Comparison of ENCODE assay signal across 11 cellular contexts in the genomic region with DNA sequence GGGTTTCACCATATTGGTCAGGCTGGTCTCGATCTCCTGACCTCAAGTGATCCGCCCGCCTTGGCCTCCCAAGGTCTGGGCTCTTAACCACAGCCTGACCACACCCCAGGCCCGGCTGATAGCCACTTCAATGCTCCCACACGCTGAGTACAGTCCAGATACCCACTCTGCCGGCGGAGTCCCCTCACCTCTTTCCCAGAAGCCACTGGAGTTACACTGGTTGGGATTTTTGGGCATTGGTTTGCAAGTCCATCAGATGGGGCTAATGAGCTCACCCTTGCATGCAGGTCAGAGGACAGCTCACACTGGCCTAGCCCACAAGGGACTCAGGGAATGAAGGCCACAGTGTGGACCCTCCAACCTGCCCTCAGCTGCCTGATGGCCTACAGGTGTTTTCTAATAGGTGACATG.
A peak's percentile ranks its signal among the peaks of the same experiment; 100 is the strongest.
DNase-seq lines count a peak whose midpoint lies in the region; ATAC-seq and TF ChIP-seq lines count a peak whose summit lies in the region.
"Had no signal": no experiment of that assay in that cellular context is flagged by ENCODE, and none has a peak within 500 bp of the region (broad histone marks: within the 10 kb centered on the region; RNA-seq: fewer than 3 reads in every experiment).

No MANE protein-coding gene starts in this region.

- no TSS peak for BruUV-seq in Caco-2 (replicated peaks; lab: Mats Ljungman, UMichigan)

- H3K4me1 ChIP-seq in BLaER1 treated with 17β-estradiol and CSF1 and Interleukin-3, amounts not matched to agents 10 nM and 100 nM: peaks cover 88 to 100% (median 98%) of the 10 kb centered on the region in 10 experiments
- H3K4me1 ChIP-seq in Caco-2: no peaks in the 10 kb centered on the region
- H3K4me1 ChIP-seq in uterus: no peaks in the 10 kb centered on the region

- TF ChIP-seq CTCF in GM12873 (IDR thresholded peaks at IDR 0.05; ENCODE audit: insufficient read depth, low read depth, low read length, missing control alignments) (peak; percentile 17), Caco-2 (IDR thresholded peaks at IDR 0.05; ENCODE audit: insufficient read depth in 1 of 2, low read depth in 1 of 2, low read length in 1 of 2, severe bottlenecking in 1 of 2, unreplicated experiment in 1 of 2) (no peak), uterus (IDR thresholded peaks at IDR 0.05) (no peak)

- no peaks in the 10 kb centered on the region for H3K27me3 Mint-ChIP-seq in activated CD4-positive, alpha-beta memory T cell treated with anti-CD3 and anti-CD28 coated beads for 36 hours
- H3K27me3 Mint-ChIP-seq in memory B cell: no peaks in the 10 kb centered on the region
- H3K27me3 Mint-ChIP-seq in Caco-2 (ENCODE audit: insufficient read depth, unreplicated experiment): peaks cover 4% of the 10 kb centered on the region

- peak overlapping the region in 4 of 10 experiments; percentile 61 to 76 (median 74); a peak in 8 of 20 replicates for H3K4me3 ChIP-seq in BLaER1 treated with 17β-estradiol and CSF1 and Interleukin-3, amounts not matched to agents 10 nM and 100 nM
- H3K4me3 ChIP-seq in Caco-2 (ENCODE audit: low read depth, low read length) (no peak overlapping the region), uterus (no peak overlapping the region)

- no peaks in the 10 kb centered on the region for H3K9me3 ChIP-seq in BLaER1 treated with 17β-estradiol and CSF1 and Interleukin-3, amounts not matched to agents 10 nM and 100 nM (replicated peaks in 1 of 11)
- H3K9me3 ChIP-seq in Caco-2 (no peaks in the 10 kb centered on the region), uterus (no peaks in the 10 kb centered on the region)
- H3K9me3 ChIP-seq: breast epithelium had no signal

- H3K27ac ChIP-seq in BLaER1 treated with 17β-estradiol and CSF1 and Interleukin-3, amounts not matched to agents 10 nM and 100 nM: peak overlapping the region; percentile 96 to 100 (median 99)
- no peak overlapping the region for H3K27ac ChIP-seq in uterus
- H3K27ac ChIP-seq: RWPE1 had no signal

- peak overlapping the region; percentile 74 for H3K4me3 Mint-ChIP-seq in activated CD4-positive, alpha-beta memory T cell treated with anti-CD3 and anti-CD28 coated beads for 36 hours
- peak overlapping the region; percentile 86 for H3K4me3 Mint-ChIP-seq in memory B cell
- H3K4me3 Mint-ChIP-seq in Caco-2 (ENCODE audit: unreplicated experiment): no peak overlapping the region

- H3K36me3 ChIP-seq in BLaER1 treated with 17β-estradiol and CSF1 and Interleukin-3, amounts not matched to agents 10 nM and 100 nM: peaks cover 0 to 8% (median 0%) of the 10 kb centered on the region in 11 experiments; a peak in 2 of 22 replicates
- no peaks in the 10 kb centered on the region for H3K36me3 ChIP-seq in Caco-2 (ENCODE audit: control insufficient read depth, insufficient read depth, low read length)
- H3K36me3 ChIP-seq in uterus: no peaks in the 10 kb centered on the region
- H3K36me3 ChIP-seq: breast epithelium had no signal

- H3K36me3 Mint-ChIP-seq in activated CD4-positive, alpha-beta memory T cell treated with anti-CD3 and anti-CD28 coated beads for 36 hours: peaks cover 15% of the 10 kb centered on the region
- H3K36me3 Mint-ChIP-seq in memory B cell (peaks cover 20% of the 10 kb centered on the region), Caco-2 (ENCODE audit: insufficient read depth, unreplicated experiment) (no peaks in the 10 kb centered on the region)

- no peaks in the 10 kb centered on the region for H3K27me3 ChIP-seq in BLaER1 treated with 17β-estradiol and CSF1 and Interleukin-3, amounts not matched to agents 10 nM and 100 nM
- no peaks in the 10 kb centered on the region; the same call in 1 of the 2 replicates for H3K27me3 ChIP-seq in Caco-2 (replicated peaks; ENCODE audit: control insufficient read depth, insufficient read depth, low read length)
- no peaks in the 10 kb centered on the region for H3K27me3 ChIP-seq in uterus
- H3K27me3 ChIP-seq: breast epithelium had no signal

- peak overlapping the region; percentile 70 to 96 (median 94); a peak in 21 of 22 replicates for H3K9ac ChIP-seq in BLaER1 treated with 17β-estradiol and CSF1 and Interleukin-3, amounts not matched to agents 10 nM and 100 nM

- H3K4me2 ChIP-seq in BLaER1 treated with 17β-estradiol and CSF1 and Interleukin-3, amounts not matched to agents 10 nM and 100 nM: peak overlapping the region; percentile 92 to 100 (median 99)

- H4K20me1 ChIP-seq in BLaER1 treated with 17β-estradiol and CSF1 and Interleukin-3, amounts not matched to agents 10 nM and 100 nM: peaks cover 0 to 50% (median 9%) of the 10 kb centered on the region in 11 experiments; a peak in 7 of 22 replicates

- POLR2A ChIA-PET in activated CD4-positive, alpha-beta memory T cell treated with anti-CD3 and anti-CD28 coated beads for 36 hours (lab: Charles Lee): interaction anchor here (0.8 to 1.2 kb wide), 3 partner anchors 10 to 54 kb away, joined by 3 read pairs; no protein-coding TSS in a partner anchor
- POLR2A ChIA-PET in Caco-2 (lab: Charles Lee): no interaction called here

- CTCF ChIA-PET in activated CD4-positive, alpha-beta memory T cell treated with anti-CD3 and anti-CD28 coated beads for 36 hours (lab: Charles Lee): interaction anchor here (1.1 to 7.3 kb wide), 3 partner anchors 14 to 306 kb away, joined by 3 to 71 read pairs (median 8); no protein-coding TSS in a partner anchor
- CTCF ChIA-PET in Caco-2 (lab: Charles Lee): no interaction called here

- H3K9me3 Mint-ChIP-seq in activated CD4-positive, alpha-beta memory T cell treated with anti-CD3 and anti-CD28 coated beads for 36 hours: no peaks in the 10 kb centered on the region
- no peaks in the 10 kb centered on the region for H3K9me3 Mint-ChIP-seq in memory B cell
- no peaks in the 10 kb centered on the region for H3K9me3 Mint-ChIP-seq in Caco-2 (ENCODE audit: unreplicated experiment)

- DNase-seq in activated CD4-positive, alpha-beta memory T cell treated with anti-CD3 and anti-CD28 coated beads for 36 hours: no peak
- DNase-seq in memory B cell (ENCODE audit: low spot score in 2 of 2): no peak
- DNase-seq in Caco-2: no peak
- no peak for DNase-seq in uterus
- DNase-seq: activated CD4-positive, alpha-beta T cell treated with anti-CD3 and anti-CD28 coated beads for 1 hour had no signal

- no peak for TF ChIP-seq POLR2A in uterus (IDR thresholded peaks at IDR 0.05)

- H3K4me1 Mint-ChIP-seq in activated CD4-positive, alpha-beta memory T cell treated with anti-CD3 and anti-CD28 coated beads for 36 hours (ENCODE audit: low read depth): peaks cover 72% of the 10 kb centered on the region
- H3K4me1 Mint-ChIP-seq in memory B cell (peaks cover 72% of the 10 kb centered on the region), Caco-2 (ENCODE audit: low read depth, unreplicated experiment) (peaks cover 5% of the 10 kb centered on the region)

- H3K27ac Mint-ChIP-seq in activated CD4-positive, alpha-beta memory T cell treated with anti-CD3 and anti-CD28 coated beads for 36 hours: peak overlapping the region; percentile 93
- H3K27ac Mint-ChIP-seq in memory B cell (peak overlapping the region; percentile 96), Caco-2 (ENCODE audit: unreplicated experiment) (no peak overlapping the region)

- ATAC-seq in memory B cell (ENCODE audit: low read depth): no peak
- no peak for ATAC-seq in activated CD4-positive, CD25-positive, alpha-beta regulatory T cell treated with anti-CD3 and anti-CD28 coated beads, Interleukin-2, amount 50 U/mL, for 24 hours
- ATAC-seq in HG03108 (IDR thresholded peaks at IDR 0.05; ENCODE audit: unreplicated experiment): no peak

- intact Hi-C loops in activated CD4-positive, alpha-beta memory T cell treated with anti-CD3 and anti-CD28 coated beads for 36 hours (cut with micrococcal nuclease): loop anchor here (10.0 kb wide), 2 partner anchors 348 to 1422 kb away; partner anchors contain the start of gene RAF1
- intact Hi-C loops in Caco-2 (cut with micrococcal nuclease; ENCODE audit: unreplicated experiment): no loop called here
- intact Hi-C loops in uterus (cut with DNase I; ENCODE audit: low total_unique reads): no loop called here

Comparison
In these comparisons a context has a peak if more than half of its experiments do, and no peak if none do; other contexts are left out.
1. H3K27ac ChIP-seq: peak in BLaER1 treated with 17β-estradiol and CSF1 and Interleukin-3, amounts not matched to agents 10 nM and 100 nM (11 of 11); none in uterus (0 of 2).